In genomic region chr7:151121380-151122170, GRCh38 we compare ENCODE assay signal across 17 cellular contexts. TPM values are rescaled to one million over a fixed set of nuclear protein-coding genes. Genes with fewer than 3 reads are reported as not detected.
DNase-seq lines count a peak whose midpoint lies in the region; ATAC-seq and TF ChIP-seq lines count a peak whose summit lies in the region.
"Had no signal": no experiment of that assay in that cellular context is flagged by ENCODE, and none has a peak within 500 bp of the region (broad histone marks: within the 10 kb centered on the region; RNA-seq: fewer than 3 reads in every experiment).

No MANE protein-coding gene starts in this region.

- intact Hi-C loops in left cardiac atrium (cut with DNase I) (loop anchor here (2.0 to 5.0 kb wide), 2 partner anchors 51 to 187 kb away; no protein-coding TSS in a partner anchor), left ventricle myocardium superior (cut with micrococcal nuclease) (no loop called here), dorsolateral prefrontal cortex (cut with DNase I) (loop anchor here (5.0 to 10.0 kb wide), 2 partner anchors 111 to 183 kb away; partner anchors contain the start of gene CHPF2 (in 1 of the 2))

- H3K9me3 ChIP-seq in osteoblast (ENCODE audit: low read depth, low read length), result no peaks in the 10 kb centered on the region
- H3K9me3 ChIP-seq: BLaER1, Caco-2 had no signal

- no peak overlapping the region for H3K4me2 ChIP-seq in osteoblast (ENCODE audit: insufficient read depth, low read length)
- H3K4me2 ChIP-seq: BLaER1 had no signal

- ATAC-seq in left cardiac atrium, result no peak
- ATAC-seq in left ventricle myocardium superior, result no peak
- no peak for ATAC-seq in HG03175 (IDR thresholded peaks at IDR 0.05; ENCODE audit: unreplicated experiment)
- ATAC-seq in GM19328 (IDR thresholded peaks at IDR 0.05; ENCODE audit: unreplicated experiment), result no peak

- H3K36me3 ChIP-seq in osteoblast (ENCODE audit: insufficient read depth, low read length), result peaks cover 22% of the 10 kb centered on the region

- peak; percentile 20 for DNase-seq in left cardiac atrium
- DNase-seq in left ventricle myocardium superior, result no peak
- DNase-seq in dorsolateral prefrontal cortex, result no peak
- peak; percentile 94 for DNase-seq in osteoblast (ENCODE audit: insufficient read length, low spot score, missing footprints)
- DNase-seq in HT-29 (ENCODE audit: low spot score), result no peak
- DNase-seq: 8988T; AML-193; Caco-2; CD8-positive, alpha-beta memory T cell; GF-D8; HCEC 1CT had no signal

- peak in 1 of 56 donors; percentile 2 for TF ChIP-seq CTCF in dorsolateral prefrontal cortex (IDR thresholded peaks at IDR 0.05 in 54 of 56, conservative IDR thresholded peaks at IDR 0.05 in 2 of 56; ENCODE audit: low read depth in 1 of 56, partially characterized antibody in 56 of 56)
- no peak for TF ChIP-seq CTCF in osteoblast (IDR thresholded peaks at IDR 0.05; ENCODE audit: extremely low read depth, low read depth, low read length)

- no peaks in the 10 kb centered on the region for H3K4me1 ChIP-seq in osteoblast (ENCODE audit: insufficient read depth, low read length)

- H3K4me3 ChIP-seq in dorsolateral prefrontal cortex (no peak overlapping the region), osteoblast (ENCODE audit: insufficient read depth, low read length) (no peak overlapping the region)
- H3K4me3 ChIP-seq: BLaER1 had no signal

- H3K27me3 ChIP-seq in dorsolateral prefrontal cortex, result no peaks in the 10 kb centered on the region
- H3K27me3 ChIP-seq in osteoblast (ENCODE audit: insufficient read depth, low read length), result no peaks in the 10 kb centered on the region

- peaks cover 12% of the 10 kb centered on the region for H3K79me2 ChIP-seq in osteoblast (ENCODE audit: insufficient read depth, low read length)

- no peak overlapping the region for H2AFZ ChIP-seq in osteoblast (ENCODE audit: low read length)

- peaks cover 34% of the 10 kb centered on the region for H4K20me1 ChIP-seq in osteoblast (ENCODE audit: insufficient read depth, low read length)

- H3K27ac ChIP-seq in angular gyrus (ENCODE audit: low read depth, low read length) (peak overlapping the region; percentile 60), dorsolateral prefrontal cortex (peak overlapping the region in 53 of 59 donors; percentile 5 to 87 (median 73)), osteoblast (ENCODE audit: low read depth, low read length) (no peak overlapping the region)
- H3K27ac ChIP-seq: BLaER1 had no signal

RNA-seq across cellular contexts. Expression of gene AGAP3, which starts 35.3 kb away (rescaled TPM):
- total RNA-seq in left cardiac atrium (10 to 100 TPM; 53.0 to 61.5 TPM), left ventricle myocardium superior (69.7 TPM), dorsolateral prefrontal cortex (100 to 1,000 TPM; 309 to 533 (median 426) TPM), osteoblast (39.8 and 45.7 TPM in 2 replicates)
- total RNA-seq in HT-29 (2014; rRNA removed; shearing (Covaris generic)), result 140 and 162 TPM in 2 replicates

RNA-seq across cellular contexts. Expression of gene TMUB1, which starts 38.3 kb away (rescaled TPM):
- total RNA-seq in left cardiac atrium (10 to 100 TPM; 36.3 to 37.9 TPM), left ventricle myocardium superior (38.7 TPM), dorsolateral prefrontal cortex (10 to 100 TPM; 17.3 to 45.4 (median 25.2) TPM), osteoblast (17.4 and 18.1 TPM in 2 replicates)
- 258 and 264 TPM in 2 replicates for total RNA-seq in HT-29 (2014; rRNA removed; shearing (Covaris generic))

RNA-seq across cellular contexts. Expression of gene FASTK, which starts 41.0 kb away (rescaled TPM):
- total RNA-seq in left cardiac atrium (10 to 100 TPM; 62.9 to 73.2 TPM), left ventricle myocardium superior (79.4 TPM), dorsolateral prefrontal cortex (100 to 1,000 TPM in 1 of 120 experiments, 10 to 100 TPM in 119; 53.2 to 105 (median 70.3) TPM), osteoblast (87.6 and 95.2 TPM in 2 replicates)
- 265 and 300 TPM in 2 replicates for total RNA-seq in HT-29 (2014; rRNA removed; shearing (Covaris generic))

RNA-seq across cellular contexts. Expression of gene GBX1, which starts 45.9 kb away (rescaled TPM):
- total RNA-seq in left cardiac atrium, result under 1 TPM in 1 of 2 donors, not detected in 1; 0.56 TPM
- total RNA-seq in left ventricle myocardium superior, result 1.5 TPM
- under 1 TPM in 2 of 120 experiments, not detected in 118; 0.44 to 0.46 TPM for total RNA-seq in dorsolateral prefrontal cortex
- not detected in 2 replicates for total RNA-seq in osteoblast
- total RNA-seq in HT-29 (2014; rRNA removed; shearing (Covaris generic)), result not detected in 2 replicates
- total RNA-seq: Caco-2; CD8-positive, alpha-beta memory T cell; H4; HT1080 had no signal

Comparison
In these comparisons a context has a peak if more than half of its experiments do, and no peak if none do; other contexts are left out.
1. DNase-seq: peak in left cardiac atrium (single experiment) and osteoblast (single experiment); none in left ventricle myocardium superior (single experiment), dorsolateral prefrontal cortex (0 of 10) and HT-29 (single experiment).